21 cellular contexts compared by ENCODE assay signal in the genomic region with DNA sequence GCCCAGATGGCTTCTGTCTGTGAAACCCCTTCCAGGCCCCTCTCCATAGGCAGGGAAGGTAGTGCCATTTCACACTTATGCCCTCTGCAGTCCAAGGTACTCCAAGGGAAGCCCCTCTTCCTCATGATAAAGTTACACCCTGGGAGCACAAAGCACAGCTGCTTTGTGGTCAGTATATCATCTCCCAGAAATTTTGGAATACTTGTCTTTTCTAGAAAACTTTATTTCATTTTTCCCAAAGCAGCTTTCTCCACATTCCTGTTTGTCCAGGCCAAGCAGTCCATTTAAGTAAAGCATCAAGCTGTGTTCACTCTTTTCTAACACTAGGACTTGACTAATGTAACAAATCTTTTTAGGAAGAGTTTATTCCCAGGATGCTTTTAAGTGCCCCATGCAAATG.
"Had no signal": no experiment of that assay in that cellular context is flagged by ENCODE, and none has a peak within 500 bp of the region (broad histone marks: within the 10 kb centered on the region; RNA-seq: fewer than 3 reads in every experiment).

No MANE protein-coding gene starts in this region.

- H3K27ac ChIP-seq: left ventricle myocardium inferior, spleen, upper lobe of right lung had no signal

- H3K4me3 ChIP-seq: left ventricle myocardium inferior, spleen, upper lobe of right lung had no signal

- DNase-seq: activated B cell treated with CpG ODN at 0.5 μM for 24 hours; activated CD4-positive, alpha-beta T cell treated with anti-CD3 and anti-CD28 coated beads for 36 hours; activated CD4-positive, alpha-beta T cell treated with anti-CD3 and anti-CD28 coated beads, Interleukin-2, amount 50 U/mL, for 4 hours; activated naive CD4-positive, alpha-beta T cell treated with Interleukin-2 at 50 U/mL for 16 hours; activated naive CD8-positive, alpha-beta T cell treated with anti-CD3 and anti-CD28 coated beads, Interleukin-2, amount 10 ng/mL, durations not matched to agents 7 days and 5 days; activated T-cell treated with anti-CD3 and anti-CD28 coated beads, Interleukin-2, amount 50 U/mL, for 48 hours; amygdala; cerebellar nuclear complex; cortex of kidney; erythroblast; hippocampal formation; left ventricle myocardium inferior; spleen; stimulated activated CD4-positive, alpha-beta T cell treated with anti-CD3 and anti-CD28 coated beads, Interleukin-4, amount 100 ng/mL, for 24 hours; stimulated activated naive CD8-positive, alpha-beta T cell treated with anti-CD3 and anti-CD28 coated beads, Interleukin-15, Interleukin-2, amounts not matched to agents 100 U/mL and 50 U/mL, for 24 hours; SW 1271; T-helper 17 cell; upper lobe of right lung had no signal

- H3K27me3 ChIP-seq: spleen, upper lobe of right lung had no signal

- H3K4me3 Mint-ChIP-seq: activated B cell treated with CpG ODN at 0.5 μM for 24 hours; activated CD4-positive, alpha-beta T cell treated with anti-CD3 and anti-CD28 coated beads for 36 hours; activated naive CD8-positive, alpha-beta T cell treated with anti-CD3 and anti-CD28 coated beads, Interleukin-2, amount 10 ng/mL, durations not matched to agents 7 days and 5 days; mesothelial cell of epicardium; natural killer cell treated with Interleukin-12 subunit alpha and Interleukin-12 subunit beta and Interleukin-15 and Interleukin-18, amount 100 ng/mL, for 72 hours; T-helper 17 cell had no signal

- H3K9me3 ChIP-seq: left ventricle myocardium inferior, spleen, upper lobe of right lung had no signal

- H3K36me3 Mint-ChIP-seq: activated naive CD8-positive, alpha-beta T cell treated with anti-CD3 and anti-CD28 coated beads, Interleukin-2, amount 10 ng/mL, durations not matched to agents 7 days and 5 days; mesothelial cell of epicardium; natural killer cell treated with Interleukin-12 subunit alpha and Interleukin-12 subunit beta and Interleukin-15 and Interleukin-18, amount 100 ng/mL, for 72 hours had no signal

- H3K4me1 ChIP-seq: left ventricle myocardium inferior, spleen, upper lobe of right lung had no signal

- H3K36me3 ChIP-seq: left ventricle myocardium inferior, spleen, upper lobe of right lung had no signal

- H3K4me1 Mint-ChIP-seq: activated B cell treated with CpG ODN at 0.5 μM for 24 hours; activated CD4-positive, alpha-beta T cell treated with anti-CD3 and anti-CD28 coated beads for 36 hours; activated naive CD8-positive, alpha-beta T cell treated with anti-CD3 and anti-CD28 coated beads, Interleukin-2, amount 10 ng/mL, durations not matched to agents 7 days and 5 days; mesothelial cell of epicardium; T-helper 17 cell had no signal

- H3K27me3 Mint-ChIP-seq: activated B cell treated with CpG ODN at 0.5 μM for 24 hours; activated CD4-positive, alpha-beta T cell treated with anti-CD3 and anti-CD28 coated beads for 36 hours; natural killer cell treated with Interleukin-12 subunit alpha and Interleukin-12 subunit beta and Interleukin-15 and Interleukin-18, amount 100 ng/mL, for 72 hours; T-helper 17 cell had no signal

- H3K9me3 Mint-ChIP-seq: activated B cell treated with CpG ODN at 0.5 μM for 24 hours; activated naive CD8-positive, alpha-beta T cell treated with anti-CD3 and anti-CD28 coated beads, Interleukin-2, amount 10 ng/mL, durations not matched to agents 7 days and 5 days; mesothelial cell of epicardium had no signal

- ATAC-seq: activated CD4-positive, alpha-beta T cell treated with anti-CD3 and anti-CD28 coated beads for 36 hours; natural killer cell treated with Interleukin-12 subunit alpha and Interleukin-12 subunit beta and Interleukin-15 and Interleukin-18, amount 100 ng/mL, for 72 hours; sciatic nerve; stimulated activated naive CD8-positive, alpha-beta T cell treated with anti-CD3 and anti-CD28 coated beads, Interleukin-15, Interleukin-2, amounts not matched to agents 100 U/mL and 50 U/mL, for 24 hours; T-helper 17 cell; upper lobe of right lung had no signal

- H3K27ac Mint-ChIP-seq: activated B cell treated with CpG ODN at 0.5 μM for 24 hours; activated CD4-positive, alpha-beta T cell treated with anti-CD3 and anti-CD28 coated beads for 36 hours; activated naive CD8-positive, alpha-beta T cell treated with anti-CD3 and anti-CD28 coated beads, Interleukin-2, amount 10 ng/mL, durations not matched to agents 7 days and 5 days; mesothelial cell of epicardium; natural killer cell treated with Interleukin-12 subunit alpha and Interleukin-12 subunit beta and Interleukin-15 and Interleukin-18, amount 100 ng/mL, for 72 hours; T-helper 17 cell had no signal
